1 cellular context compared by ENCODE assay signal in the genomic region with DNA sequence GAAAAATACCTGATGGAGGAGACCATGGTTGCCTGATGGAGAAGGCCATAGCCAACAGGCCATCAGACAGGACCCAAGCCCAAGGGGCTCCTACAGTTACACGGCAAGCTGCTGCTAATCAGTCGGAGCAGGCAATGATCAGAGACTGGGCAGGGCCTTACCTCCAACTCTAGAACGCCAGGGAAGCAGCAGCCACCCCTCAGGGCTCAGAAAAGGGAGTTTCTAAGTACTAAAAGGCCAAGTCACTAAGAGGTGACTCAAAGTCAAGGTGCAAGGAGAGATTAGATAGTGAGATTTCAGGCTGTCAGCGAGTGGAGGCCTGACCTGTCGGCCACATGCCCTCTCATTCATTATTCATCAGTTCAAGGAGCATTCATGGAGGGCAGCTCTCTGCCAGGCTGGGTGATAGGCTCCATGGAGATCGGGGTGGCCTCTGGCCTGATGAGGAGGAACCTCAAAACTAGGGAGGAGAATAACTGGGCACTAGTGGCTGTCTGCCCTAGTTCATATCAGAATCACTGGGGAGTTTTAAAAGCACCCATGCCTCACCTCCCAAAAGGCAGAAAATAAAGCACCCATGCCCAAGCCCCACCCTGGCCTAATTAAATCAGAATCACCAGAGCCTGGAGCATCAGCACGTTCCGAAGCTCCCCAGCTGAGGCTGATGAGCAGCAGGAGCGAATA.
TF ChIP-seq lines count a peak whose summit lies in the region.

No MANE protein-coding gene starts in this region.

TF ChIP-seq in K562, 482 proteins besides CTCF, POLR2A, EP300 and RAD21 (continued from another document and continues in another):
- TF ChIP-seq FOXK1 (CRISPR knock-in tag; IDR thresholded peaks at IDR 0.05; ENCODE audit: borderline replicate concordance) (no peak), TEAD2 (tag; IDR thresholded peaks at IDR 0.05) (no peak), ZZZ3 (IDR thresholded peaks at IDR 0.05) (no peak), NCOA4 (IDR thresholded peaks at IDR 0.05; ENCODE audit: partially characterized antibody) (no peak), NR2C2 (CRISPR knock-in tag; IDR thresholded peaks at IDR 0.05) (no peak), NR2C2 (tag; IDR thresholded peaks at IDR 0.05) (peak; percentile 57; the same call in 1 of the 2 replicates), GABPB2 (CRISPR knock-in tag; conservative IDR thresholded peaks at IDR 0.05) (no peak), ZNF586 (CRISPR knock-in tag; conservative IDR thresholded peaks at IDR 0.05) (no peak), PHF20 (IDR thresholded peaks at IDR 0.05; ENCODE audit: partially characterized antibody) (no peak), GATA2 (CRISPR knock-in tag; IDR thresholded peaks at IDR 0.05) (peak; percentile 93), NCOR1 (IDR thresholded peaks at IDR 0.05) (peak; percentile 81), SPI1 (IDR thresholded peaks at IDR 0.05; ENCODE audit: borderline replicate concordance, low read depth, low read length) (no peak), FOXA3 (CRISPR knock-in tag; conservative IDR thresholded peaks at IDR 0.05 in 1 of 2, IDR thresholded peaks at IDR 0.05 in 1 of 2) (no peak), ZNF444 (CRISPR knock-in tag; IDR thresholded peaks at IDR 0.05) (no peak), THAP7 (CRISPR knock-in tag; IDR thresholded peaks at IDR 0.05) (no peak), ZNF212 (CRISPR knock-in tag; IDR thresholded peaks at IDR 0.05) (no peak), MCM2 (IDR thresholded peaks at IDR 0.05; ENCODE audit: low read depth) (no peak), TBL1XR1 (IDR thresholded peaks at IDR 0.05; ENCODE audit: low read length in 2 of 2) (peak in 1 of 2 experiments; percentile 57; a peak in 1 of 4 replicates), TAF15 (IDR thresholded peaks at IDR 0.05; ENCODE audit: low read depth, low read length) (no peak), BDP1 (IDR thresholded peaks at IDR 0.05; ENCODE audit: insufficient read depth, insufficient read length) (no peak), ZNF79 (CRISPR knock-in tag; IDR thresholded peaks at IDR 0.05; ENCODE audit: low read depth) (no peak), ZNF57 (CRISPR knock-in tag; IDR thresholded peaks at IDR 0.05) (no peak), TAF9B (IDR thresholded peaks at IDR 0.05; ENCODE audit: partially characterized antibody) (no peak), NCOA2 (IDR thresholded peaks at IDR 0.05; ENCODE audit: partially characterized antibody in 2 of 2) (no peak), ZNF143 (CRISPR knock-in tag; IDR thresholded peaks at IDR 0.05) (no peak), TFAM (CRISPR knock-in tag; conservative IDR thresholded peaks at IDR 0.05) (no peak), PTRF (tag; IDR thresholded peaks at IDR 0.05) (no peak), ZNF174 (CRISPR knock-in tag; IDR thresholded peaks at IDR 0.05) (no peak), ZBED1 (IDR thresholded peaks at IDR 0.05) (no peak), ZNF354B (CRISPR knock-in tag; IDR thresholded peaks at IDR 0.05) (no peak), ZNF224 (CRISPR knock-in tag; IDR thresholded peaks at IDR 0.05) (no peak), RBM39 (optimal IDR thresholded peaks at IDR 0.05; ENCODE audit: low read depth, low read length) (no peak), NEUROD1 (IDR thresholded peaks at IDR 0.05; ENCODE audit: borderline replicate concordance, low read depth, low read length, partially characterized antibody) (peak; percentile 47), KAT8 (IDR thresholded peaks at IDR 0.05; ENCODE audit: low read depth) (no peak), KDM5B (IDR thresholded peaks at IDR 0.05; ENCODE audit: insufficient replicate concordance, low read depth, low read length) (no peak), PHB2 (IDR thresholded peaks at IDR 0.05; ENCODE audit: low read depth) (no peak)
- TF ChIP-seq, protein P1, sequence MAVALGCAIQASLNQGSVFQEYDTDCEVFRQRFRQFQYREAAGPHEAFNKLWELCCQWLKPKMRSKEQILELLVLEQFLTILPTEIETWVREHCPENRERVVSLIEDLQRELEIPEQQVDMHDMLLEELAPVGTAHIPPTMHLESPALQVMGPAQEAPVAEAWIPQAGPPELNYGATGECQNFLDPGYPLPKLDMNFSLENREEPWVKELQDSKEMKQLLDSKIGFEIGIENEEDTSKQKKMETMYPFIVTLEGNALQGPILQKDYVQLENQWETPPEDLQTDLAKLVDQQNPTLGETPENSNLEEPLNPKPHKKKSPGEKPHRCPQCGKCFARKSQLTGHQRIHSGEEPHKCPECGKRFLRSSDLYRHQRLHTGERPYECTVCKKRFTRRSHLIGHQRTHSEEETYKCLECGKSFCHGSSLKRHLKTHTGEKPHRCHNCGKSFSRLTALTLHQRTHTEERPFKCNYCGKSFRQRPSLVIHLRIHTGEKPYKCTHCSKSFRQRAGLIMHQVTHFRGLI (CRISPR knock-in tag; IDR thresholded peaks at IDR 0.05): no peak
- TF ChIP-seq, protein P2, sequence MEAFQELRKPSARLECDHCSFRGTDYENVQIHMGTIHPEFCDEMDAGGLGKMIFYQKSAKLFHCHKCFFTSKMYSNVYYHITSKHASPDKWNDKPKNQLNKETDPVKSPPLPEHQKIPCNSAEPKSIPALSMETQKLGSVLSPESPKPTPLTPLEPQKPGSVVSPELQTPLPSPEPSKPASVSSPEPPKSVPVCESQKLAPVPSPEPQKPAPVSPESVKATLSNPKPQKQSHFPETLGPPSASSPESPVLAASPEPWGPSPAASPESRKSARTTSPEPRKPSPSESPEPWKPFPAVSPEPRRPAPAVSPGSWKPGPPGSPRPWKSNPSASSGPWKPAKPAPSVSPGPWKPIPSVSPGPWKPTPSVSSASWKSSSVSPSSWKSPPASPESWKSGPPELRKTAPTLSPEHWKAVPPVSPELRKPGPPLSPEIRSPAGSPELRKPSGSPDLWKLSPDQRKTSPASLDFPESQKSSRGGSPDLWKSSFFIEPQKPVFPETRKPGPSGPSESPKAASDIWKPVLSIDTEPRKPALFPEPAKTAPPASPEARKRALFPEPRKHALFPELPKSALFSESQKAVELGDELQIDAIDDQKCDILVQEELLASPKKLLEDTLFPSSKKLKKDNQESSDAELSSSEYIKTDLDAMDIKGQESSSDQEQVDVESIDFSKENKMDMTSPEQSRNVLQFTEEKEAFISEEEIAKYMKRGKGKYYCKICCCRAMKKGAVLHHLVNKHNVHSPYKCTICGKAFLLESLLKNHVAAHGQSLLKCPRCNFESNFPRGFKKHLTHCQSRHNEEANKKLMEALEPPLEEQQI (IDR thresholded peaks at IDR 0.05): no peak
- TF ChIP-seq, protein P3, sequence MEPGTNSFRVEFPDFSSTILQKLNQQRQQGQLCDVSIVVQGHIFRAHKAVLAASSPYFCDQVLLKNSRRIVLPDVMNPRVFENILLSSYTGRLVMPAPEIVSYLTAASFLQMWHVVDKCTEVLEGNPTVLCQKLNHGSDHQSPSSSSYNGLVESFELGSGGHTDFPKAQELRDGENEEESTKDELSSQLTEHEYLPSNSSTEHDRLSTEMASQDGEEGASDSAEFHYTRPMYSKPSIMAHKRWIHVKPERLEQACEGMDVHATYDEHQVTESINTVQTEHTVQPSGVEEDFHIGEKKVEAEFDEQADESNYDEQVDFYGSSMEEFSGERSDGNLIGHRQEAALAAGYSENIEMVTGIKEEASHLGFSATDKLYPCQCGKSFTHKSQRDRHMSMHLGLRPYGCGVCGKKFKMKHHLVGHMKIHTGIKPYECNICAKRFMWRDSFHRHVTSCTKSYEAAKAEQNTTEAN (CRISPR knock-in tag; IDR thresholded peaks at IDR 0.05): no peak
- TF ChIP-seq, protein P4, sequence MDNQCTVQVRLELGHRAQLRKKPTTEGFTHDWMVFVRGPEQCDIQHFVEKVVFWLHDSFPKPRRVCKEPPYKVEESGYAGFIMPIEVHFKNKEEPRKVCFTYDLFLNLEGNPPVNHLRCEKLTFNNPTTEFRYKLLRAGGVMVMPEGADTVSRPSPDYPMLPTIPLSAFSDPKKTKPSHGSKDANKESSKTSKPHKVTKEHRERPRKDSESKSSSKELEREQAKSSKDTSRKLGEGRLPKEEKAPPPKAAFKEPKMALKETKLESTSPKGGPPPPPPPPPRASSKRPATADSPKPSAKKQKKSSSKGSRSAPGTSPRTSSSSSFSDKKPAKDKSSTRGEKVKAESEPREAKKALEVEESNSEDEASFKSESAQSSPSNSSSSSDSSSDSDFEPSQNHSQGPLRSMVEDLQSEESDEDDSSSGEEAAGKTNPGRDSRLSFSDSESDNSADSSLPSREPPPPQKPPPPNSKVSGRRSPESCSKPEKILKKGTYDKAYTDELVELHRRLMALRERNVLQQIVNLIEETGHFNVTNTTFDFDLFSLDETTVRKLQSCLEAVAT (IDR thresholded peaks at IDR 0.05): no peak
- TF ChIP-seq, protein P5, sequence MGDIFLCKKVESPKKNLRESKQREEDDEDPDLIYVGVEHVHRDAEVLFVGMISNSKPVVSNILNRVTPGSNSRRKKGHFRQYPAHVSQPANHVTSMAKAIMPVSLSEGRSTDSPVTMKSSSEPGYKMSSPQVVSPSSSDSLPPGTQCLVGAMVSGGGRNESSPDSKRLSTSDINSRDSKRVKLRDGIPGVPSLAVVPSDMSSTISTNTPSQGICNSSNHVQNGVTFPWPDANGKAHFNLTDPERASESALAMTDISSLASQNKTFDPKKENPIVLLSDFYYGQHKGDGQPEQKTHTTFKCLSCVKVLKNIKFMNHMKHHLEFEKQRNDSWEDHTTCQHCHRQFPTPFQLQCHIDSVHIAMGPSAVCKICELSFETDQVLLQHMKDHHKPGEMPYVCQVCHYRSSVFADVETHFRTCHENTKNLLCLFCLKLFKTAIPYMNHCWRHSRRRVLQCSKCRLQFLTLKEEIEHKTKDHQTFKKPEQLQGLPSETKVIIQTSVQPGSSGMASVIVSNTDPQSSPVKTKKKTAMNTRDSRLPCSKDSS (IDR thresholded peaks at IDR 0.05; ENCODE audit: low read depth, partially characterized antibody): no peak
- TF ChIP-seq, protein P6, sequence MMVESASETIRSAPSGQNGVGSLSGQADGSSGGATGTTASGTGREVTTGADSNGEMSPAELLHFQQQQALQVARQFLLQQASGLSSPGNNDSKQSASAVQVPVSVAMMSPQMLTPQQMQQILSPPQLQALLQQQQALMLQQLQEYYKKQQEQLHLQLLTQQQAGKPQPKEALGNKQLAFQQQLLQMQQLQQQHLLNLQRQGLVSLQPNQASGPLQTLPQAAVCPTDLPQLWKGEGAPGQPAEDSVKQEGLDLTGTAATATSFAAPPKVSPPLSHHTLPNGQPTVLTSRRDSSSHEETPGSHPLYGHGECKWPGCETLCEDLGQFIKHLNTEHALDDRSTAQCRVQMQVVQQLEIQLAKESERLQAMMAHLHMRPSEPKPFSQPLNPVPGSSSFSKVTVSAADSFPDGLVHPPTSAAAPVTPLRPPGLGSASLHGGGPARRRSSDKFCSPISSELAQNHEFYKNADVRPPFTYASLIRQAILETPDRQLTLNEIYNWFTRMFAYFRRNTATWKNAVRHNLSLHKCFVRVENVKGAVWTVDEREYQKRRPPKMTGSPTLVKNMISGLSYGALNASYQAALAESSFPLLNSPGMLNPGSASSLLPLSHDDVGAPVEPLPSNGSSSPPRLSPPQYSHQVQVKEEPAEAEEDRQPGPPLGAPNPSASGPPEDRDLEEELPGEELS (CRISPR knock-in tag; IDR thresholded peaks at IDR 0.05; ENCODE audit: borderline replicate concordance): no peak
- TF ChIP-seq, protein P7, sequence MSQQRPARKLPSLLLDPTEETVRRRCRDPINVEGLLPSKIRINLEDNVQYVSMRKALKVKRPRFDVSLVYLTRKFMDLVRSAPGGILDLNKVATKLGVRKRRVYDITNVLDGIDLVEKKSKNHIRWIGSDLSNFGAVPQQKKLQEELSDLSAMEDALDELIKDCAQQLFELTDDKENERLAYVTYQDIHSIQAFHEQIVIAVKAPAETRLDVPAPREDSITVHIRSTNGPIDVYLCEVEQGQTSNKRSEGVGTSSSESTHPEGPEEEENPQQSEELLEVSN (IDR thresholded peaks at IDR 0.05; ENCODE audit: borderline replicate concordance in 1 of 2, extremely low read depth in 1 of 2, insufficient read depth in 1 of 2, insufficient read length in 1 of 2, low read depth in 1 of 2, low read length in 1 of 2, poor library complexity in 1 of 2, severe bottlenecking in 1 of 2): no peak
- TF ChIP-seq, protein P8, sequence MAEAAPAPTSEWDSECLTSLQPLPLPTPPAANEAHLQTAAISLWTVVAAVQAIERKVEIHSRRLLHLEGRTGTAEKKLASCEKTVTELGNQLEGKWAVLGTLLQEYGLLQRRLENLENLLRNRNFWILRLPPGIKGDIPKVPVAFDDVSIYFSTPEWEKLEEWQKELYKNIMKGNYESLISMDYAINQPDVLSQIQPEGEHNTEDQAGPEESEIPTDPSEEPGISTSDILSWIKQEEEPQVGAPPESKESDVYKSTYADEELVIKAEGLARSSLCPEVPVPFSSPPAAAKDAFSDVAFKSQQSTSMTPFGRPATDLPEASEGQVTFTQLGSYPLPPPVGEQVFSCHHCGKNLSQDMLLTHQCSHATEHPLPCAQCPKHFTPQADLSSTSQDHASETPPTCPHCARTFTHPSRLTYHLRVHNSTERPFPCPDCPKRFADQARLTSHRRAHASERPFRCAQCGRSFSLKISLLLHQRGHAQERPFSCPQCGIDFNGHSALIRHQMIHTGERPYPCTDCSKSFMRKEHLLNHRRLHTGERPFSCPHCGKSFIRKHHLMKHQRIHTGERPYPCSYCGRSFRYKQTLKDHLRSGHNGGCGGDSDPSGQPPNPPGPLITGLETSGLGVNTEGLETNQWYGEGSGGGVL (CRISPR knock-in tag; IDR thresholded peaks at IDR 0.05): no peak
- TF ChIP-seq, protein P9, sequence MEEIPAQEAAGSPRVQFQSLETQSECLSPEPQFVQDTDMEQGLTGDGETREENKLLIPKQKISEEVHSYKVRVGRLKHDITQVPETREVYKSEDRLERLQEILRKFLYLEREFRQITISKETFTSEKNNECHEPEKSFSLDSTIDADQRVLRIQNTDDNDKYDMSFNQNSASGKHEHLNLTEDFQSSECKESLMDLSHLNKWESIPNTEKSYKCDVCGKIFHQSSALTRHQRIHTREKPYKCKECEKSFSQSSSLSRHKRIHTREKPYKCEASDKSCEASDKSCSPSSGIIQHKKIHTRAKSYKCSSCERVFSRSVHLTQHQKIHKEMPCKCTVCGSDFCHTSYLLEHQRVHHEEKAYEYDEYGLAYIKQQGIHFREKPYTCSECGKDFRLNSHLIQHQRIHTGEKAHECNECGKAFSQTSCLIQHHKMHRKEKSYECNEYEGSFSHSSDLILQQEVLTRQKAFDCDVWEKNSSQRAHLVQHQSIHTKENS (CRISPR knock-in tag; IDR thresholded peaks at IDR 0.05): no peak
